ENCODE assay signal across 34 cellular contexts in the genomic region with DNA sequence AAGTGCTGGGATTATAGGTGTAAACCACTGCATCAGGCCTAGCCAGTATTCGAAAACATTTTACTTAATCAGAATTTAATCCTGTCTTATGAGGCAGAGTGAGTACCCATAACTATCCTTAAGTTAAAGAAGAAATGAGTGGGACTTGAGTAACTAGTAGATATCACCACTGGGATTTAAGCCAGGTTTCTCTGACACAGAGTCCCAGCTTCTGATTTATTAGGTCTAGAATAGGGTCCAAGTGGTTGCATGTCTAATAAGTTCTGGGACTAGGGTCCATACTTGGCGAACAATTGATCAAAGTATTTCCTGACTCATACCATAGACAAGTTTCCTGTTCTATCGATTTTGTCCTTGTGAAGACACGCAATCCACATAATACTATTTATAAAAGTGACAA.
"Had no signal": no experiment of that assay in that cellular context is flagged by ENCODE, and none has a peak within 500 bp of the region (broad histone marks: within the 10 kb centered on the region; RNA-seq: fewer than 3 reads in every experiment).

No MANE protein-coding gene starts in this region.

- H3K27me3 ChIP-seq: MG63 had no signal

- H3K4me2 ChIP-seq: KMS-11 had no signal

- H3K9ac ChIP-seq: KMS-11 had no signal

- H3K9me3 ChIP-seq: MG63 had no signal

- DNase-seq: Karpas-422, Kasumi-1, KG1, MG63, MM.1S, MV-4-11, NCI-H1048, NCI-H1092, NCI-H1092 treated with DMSO at 0.1 percent for 48 hours, NCI-H1105, NCI-H1105 treated with DMSO at 0.1 percent for 48 hours, NCI-H1417, NCI-H1417 treated with DMSO at 0.1 percent for 48 hours, NCI-H1436, NCI-H1436 treated with DMSO at 0.1 percent for 48 hours, NCI-H146, NCI-H1694, NCI-H1694 treated with DMSO at 0.1 percent for 48 hours, NCI-H187, NCI-H187 treated with DMSO at 0.1 percent for 48 hours, NCI-H1930, NCI-H2029, NCI-H2029 treated with DMSO at 0.1 percent for 48 hours, NCI-H2081, NCI-H2081 treated with DMSO at 0.1 percent for 48 hours, NCI-H2107, NCI-H2171, NCI-H2171 treated with DMSO at 0.1 percent for 48 hours, NCI-H2227 treated with DMSO at 0.1 percent for 48 hours, NCI-H226, NCI-H345, NCI-H446, NCI-H446 treated with DMSO at 0.1 percent for 48 hours had no signal

- H3K36me3 ChIP-seq: MG63 had no signal

- H3K4me3 ChIP-seq: MG63 had no signal

- H3K27ac ChIP-seq: KMS-11 had no signal
